Comparison of ENCODE assay signal across 1 cellular context in genomic region chr6:3835055-3835731, GRCh38.
TF ChIP-seq lines count a peak whose summit lies in the region.

No MANE protein-coding gene starts in this region.

TF ChIP-seq in HepG2, 621 proteins besides CTCF, POLR2A, EP300 and RAD21 (continued from another document and continues in another):
- no peak for TF ChIP-seq BCL3 (CRISPR knock-in tag; IDR thresholded peaks at IDR 0.05)
- no peak; the same call in 1 of the 2 replicates for TF ChIP-seq SMAD3 (CRISPR knock-in tag; IDR thresholded peaks at IDR 0.05)
- TF ChIP-seq XBP1 (CRISPR knock-in tag; IDR thresholded peaks at IDR 0.05), result no peak
- TF ChIP-seq ZNF563 (CRISPR knock-in tag; IDR thresholded peaks at IDR 0.05), result no peak
- no peak for TF ChIP-seq PRPF4 (IDR thresholded peaks at IDR 0.05; ENCODE audit: low read depth, low read length, poor library complexity, severe bottlenecking)
- no peak for TF ChIP-seq ZFYVE20 (CRISPR knock-in tag; IDR thresholded peaks at IDR 0.05; ENCODE audit: borderline replicate concordance, low read depth)
- TF ChIP-seq SKI (IDR thresholded peaks at IDR 0.05; ENCODE audit: partially characterized antibody), result peak; percentile 82
- peak; percentile 96 for TF ChIP-seq ZMYM2 (CRISPR knock-in tag; IDR thresholded peaks at IDR 0.05)
- no peak for TF ChIP-seq ZNF709 (CRISPR knock-in tag; IDR thresholded peaks at IDR 0.05)
- TF ChIP-seq ZNF224 (CRISPR knock-in tag; IDR thresholded peaks at IDR 0.05), result no peak
- peak; percentile 72; the same call in 1 of the 2 replicates for TF ChIP-seq ZNF788 (CRISPR knock-in tag; IDR thresholded peaks at IDR 0.05; ENCODE audit: borderline replicate concordance)
- peak; percentile 85 for TF ChIP-seq FOSL2 (CRISPR knock-in tag; IDR thresholded peaks at IDR 0.05)
- TF ChIP-seq SOX13 (IDR thresholded peaks at IDR 0.05), result peak; percentile 46
- peak in 1 of 2 experiments; percentile 78; a peak in 2 of 4 replicates for TF ChIP-seq SOX13 (CRISPR knock-in tag; conservative IDR thresholded peaks at IDR 0.05 in 1 of 2, IDR thresholded peaks at IDR 0.05 in 1 of 2)
- TF ChIP-seq CENPX (CRISPR knock-in tag; IDR thresholded peaks at IDR 0.05), result no peak
- TF ChIP-seq HHEX (CRISPR knock-in tag; IDR thresholded peaks at IDR 0.05), result no peak
- TF ChIP-seq MTF1 (CRISPR knock-in tag; IDR thresholded peaks at IDR 0.05), result no peak
- TF ChIP-seq ZFP90 (CRISPR knock-in tag; IDR thresholded peaks at IDR 0.05; ENCODE audit: borderline replicate concordance), result peak; percentile 48; the same call in 1 of the 2 replicates
- TF ChIP-seq PHF21A (CRISPR knock-in tag; IDR thresholded peaks at IDR 0.05), result peak; percentile 87
- peak; percentile 76; the same call in 1 of the 2 replicates for TF ChIP-seq NFIC (IDR thresholded peaks at IDR 0.05; ENCODE audit: low read length)
- TF ChIP-seq GFI1 (CRISPR knock-in tag; IDR thresholded peaks at IDR 0.05; ENCODE audit: borderline replicate concordance), result no peak
- TF ChIP-seq ZGPAT (CRISPR knock-in tag; IDR thresholded peaks at IDR 0.05), result peak; percentile 90
- TF ChIP-seq ZBTB8A (CRISPR knock-in tag; IDR thresholded peaks at IDR 0.05; ENCODE audit: borderline replicate concordance, low read depth), result no peak
- TF ChIP-seq RFX1 (IDR thresholded peaks at IDR 0.05), result no peak
- TF ChIP-seq ZNF501 (CRISPR knock-in tag; IDR thresholded peaks at IDR 0.05), result peak; percentile 57; the same call in 1 of the 2 replicates
- no peak for TF ChIP-seq CAMTA2 (CRISPR knock-in tag; IDR thresholded peaks at IDR 0.05; ENCODE audit: borderline replicate concordance)
- no peak for TF ChIP-seq REXO4 (CRISPR knock-in tag; IDR thresholded peaks at IDR 0.05; ENCODE audit: borderline replicate concordance)
- peak; percentile 79 for TF ChIP-seq JUND (CRISPR knock-in tag; IDR thresholded peaks at IDR 0.05)
- no peak for TF ChIP-seq ZNF33A (CRISPR knock-in tag; IDR thresholded peaks at IDR 0.05; ENCODE audit: borderline replicate concordance)
- peak; percentile 65 for TF ChIP-seq ZFX (CRISPR knock-in tag; IDR thresholded peaks at IDR 0.05; ENCODE audit: low read depth)
- TF ChIP-seq IKZF1 (IDR thresholded peaks at IDR 0.05), result no peak
- TF ChIP-seq ZFP82 (CRISPR knock-in tag; IDR thresholded peaks at IDR 0.05; ENCODE audit: borderline replicate concordance), result no peak
- TF ChIP-seq HDAC1 (CRISPR knock-in tag; IDR thresholded peaks at IDR 0.05), result peak; percentile 95
- TF ChIP-seq RXRB (CRISPR knock-in tag; IDR thresholded peaks at IDR 0.05; ENCODE audit: borderline replicate concordance), result peak; percentile 90
- TF ChIP-seq ZBTB4 (CRISPR knock-in tag; IDR thresholded peaks at IDR 0.05; ENCODE audit: borderline replicate concordance), result peak; percentile 95
- TF ChIP-seq CHD2 (IDR thresholded peaks at IDR 0.05; ENCODE audit: low read depth, low read length), result no peak
- TF ChIP-seq PTBP1 (IDR thresholded peaks at IDR 0.05; ENCODE audit: low read depth, low read length, poor library complexity, severe bottlenecking), result no peak
- TF ChIP-seq THAP8 (CRISPR knock-in tag; IDR thresholded peaks at IDR 0.05; ENCODE audit: borderline replicate concordance), result no peak
- TF ChIP-seq PHF20 (CRISPR knock-in tag; IDR thresholded peaks at IDR 0.05), result no peak
- TF ChIP-seq ZNF883 (CRISPR knock-in tag; IDR thresholded peaks at IDR 0.05; ENCODE audit: not compliant biosample characterization), result no peak
- TF ChIP-seq ATM (IDR thresholded peaks at IDR 0.05; ENCODE audit: borderline replicate concordance), result no peak
- TF ChIP-seq CEBPB (IDR thresholded peaks at IDR 0.05; ENCODE audit: borderline replicate concordance, low read depth, low read length), result peak; percentile 98
- no peak for TF ChIP-seq GLI4 (CRISPR knock-in tag; IDR thresholded peaks at IDR 0.05; ENCODE audit: borderline replicate concordance)
- TF ChIP-seq E2F2 (CRISPR knock-in tag; IDR thresholded peaks at IDR 0.05; ENCODE audit: borderline replicate concordance), result no peak
- no peak for TF ChIP-seq NFATC3 (CRISPR knock-in tag; IDR thresholded peaks at IDR 0.05)
- TF ChIP-seq KDM2A (CRISPR knock-in tag; IDR thresholded peaks at IDR 0.05; ENCODE audit: borderline replicate concordance, low read depth), result peak; percentile 30; the same call in 1 of the 2 replicates
- no peak for TF ChIP-seq ZFP62 (CRISPR knock-in tag; IDR thresholded peaks at IDR 0.05)
- TF ChIP-seq ELF4 (CRISPR knock-in tag; IDR thresholded peaks at IDR 0.05; ENCODE audit: borderline replicate concordance), result peak; percentile 29; the same call in 1 of the 2 replicates
- TF ChIP-seq SNAPC4 (CRISPR knock-in tag; IDR thresholded peaks at IDR 0.05), result no peak
- TF ChIP-seq ZSCAN20 (CRISPR knock-in tag; IDR thresholded peaks at IDR 0.05; ENCODE audit: borderline replicate concordance), result no peak
- no peak for TF ChIP-seq TFDP1 (CRISPR knock-in tag; IDR thresholded peaks at IDR 0.05; ENCODE audit: borderline replicate concordance)
- TF ChIP-seq ZNF253 (CRISPR knock-in tag; IDR thresholded peaks at IDR 0.05; ENCODE audit: borderline replicate concordance), result no peak
- no peak for TF ChIP-seq AHR (CRISPR knock-in tag; IDR thresholded peaks at IDR 0.05)
- TF ChIP-seq ZNF205 (CRISPR knock-in tag; IDR thresholded peaks at IDR 0.05), result 0 out of 2 replicates have a peak, but pooled peaks have one; percentile 41
